ENCODE assay signal across 21 cellular contexts in the genomic region with DNA sequence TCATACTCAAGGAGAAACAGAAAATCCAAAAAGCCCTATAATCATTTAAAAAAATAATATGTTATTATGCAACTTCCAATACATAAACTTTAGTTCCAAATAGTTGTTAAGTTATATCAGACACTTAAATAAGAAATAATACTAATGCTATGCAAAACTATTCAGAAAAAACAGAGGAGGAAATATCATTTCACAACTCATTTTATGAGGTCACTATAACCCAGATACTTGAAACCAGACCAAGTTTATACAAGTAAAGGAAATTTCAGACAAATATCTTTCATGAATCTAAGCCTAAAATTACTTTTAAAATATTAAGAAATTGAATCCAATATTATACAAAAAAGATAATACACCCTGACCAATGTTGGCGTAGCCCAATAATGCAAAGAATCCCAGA.
DNase-seq lines count a peak whose midpoint lies in the region; ATAC-seq and TF ChIP-seq lines count a peak whose summit lies in the region.
"Had no signal": no experiment of that assay in that cellular context is flagged by ENCODE, and none has a peak within 500 bp of the region (broad histone marks: within the 10 kb centered on the region; RNA-seq: fewer than 3 reads in every experiment).

No MANE protein-coding gene starts in this region.

- no peak overlapping the region for H3K9ac ChIP-seq in adipocyte (ENCODE audit: low read length)

- no peak overlapping the region for H3K4me2 ChIP-seq in osteoblast (ENCODE audit: insufficient read depth, low read length)

- H3K4me1 ChIP-seq in adipocyte (ENCODE audit: control insufficient read depth, insufficient read depth, low read length) = peaks cover 25% of the 10 kb centered on the region
- H3K4me1 ChIP-seq in osteoblast (ENCODE audit: insufficient read depth, low read length) = no peaks in the 10 kb centered on the region
- H3K4me1 ChIP-seq in mucosa of descending colon (ENCODE audit: low read depth) = no peaks in the 10 kb centered on the region
- H3K4me1 ChIP-seq: Peyer's patch had no signal

- CTCF ChIA-PET in activated naive CD4-positive, alpha-beta T cell treated with anti-CD3 and anti-CD28 coated beads, Interleukin-2, amount 10 ng/mL, durations not matched to agents 7 days and 5 days (lab: Charles Lee) = no interaction called here
- CTCF ChIA-PET in activated CD4-positive, alpha-beta memory T cell treated with anti-CD3 and anti-CD28 coated beads, Interleukin-2, amount 10 ng/mL, durations not matched to agents 7 days and 5 days (lab: Charles Lee) = no interaction called here

- intact Hi-C loops in mucosa of descending colon (cut with DNase I, micrococcal nuclease) = no loop called here

- POLR2A ChIA-PET in activated CD4-positive, alpha-beta memory T cell treated with anti-CD3 and anti-CD28 coated beads, Interleukin-2, amount 10 ng/mL, durations not matched to agents 7 days and 5 days (lab: Charles Lee) = no interaction called here

- DNase-seq in AG09309 (ENCODE audit: low read depth) (peak; percentile 3), adipocyte (ENCODE audit: low read depth) (peak; percentile 68), fibroblast of gingiva (ENCODE audit: low read depth) (peak; percentile 48), osteoblast (ENCODE audit: insufficient read length, low spot score, missing footprints) (peak; percentile 38), mucosa of descending colon (no peak)
- DNase-seq in activated naive CD4-positive, alpha-beta T cell treated with anti-CD3 and anti-CD28 coated beads, Interleukin-2, amount 10 ng/mL, durations not matched to agents 7 days and 5 days = no peak
- DNase-seq in activated T-cell treated with anti-CD3 and anti-CD28 coated beads, Interleukin-2, amount 50 U/mL, for 48 hours = no peak
- no peak for DNase-seq in activated CD4-positive, alpha-beta memory T cell treated with anti-CD3 and anti-CD28 coated beads, Interleukin-2, amount 10 ng/mL, durations not matched to agents 7 days and 5 days
- DNase-seq: ACHN; AML-193; C1 segment of cervical spinal cord; CD8-positive, alpha-beta T cell; NCI-H1105; NCI-H146; NCI-H2029; NCI-H2227 treated with DMSO at 0.1 percent for 48 hours; NCI-H510A; NCI-H774; Peyer's patch had no signal

- ATAC-seq in mucosa of descending colon = no peak
- ATAC-seq: CD8-positive, alpha-beta T cell had no signal

- no peak for TF ChIP-seq CTCF in AG09309 (IDR thresholded peaks at IDR 0.05; ENCODE audit: control insufficient read depth, insufficient read depth, low read depth, low read length, missing control alignments)
- TF ChIP-seq CTCF in osteoblast (IDR thresholded peaks at IDR 0.05; ENCODE audit: extremely low read depth, low read depth, low read length) = no peak
- no peak for TF ChIP-seq CTCF in mucosa of descending colon (IDR thresholded peaks at IDR 0.05)

- no peaks in the 10 kb centered on the region for H3K9me3 Mint-ChIP-seq in activated naive CD4-positive, alpha-beta T cell treated with anti-CD3 and anti-CD28 coated beads, Interleukin-2, amount 10 ng/mL, durations not matched to agents 7 days and 5 days
- H3K9me3 Mint-ChIP-seq in activated CD4-positive, alpha-beta memory T cell treated with anti-CD3 and anti-CD28 coated beads, Interleukin-2, amount 10 ng/mL, durations not matched to agents 7 days and 5 days = no peaks in the 10 kb centered on the region
- H3K9me3 Mint-ChIP-seq: CD8-positive, alpha-beta T cell had no signal

- H3K27ac Mint-ChIP-seq in activated naive CD4-positive, alpha-beta T cell treated with anti-CD3 and anti-CD28 coated beads, Interleukin-2, amount 10 ng/mL, durations not matched to agents 7 days and 5 days = no peak overlapping the region
- H3K27ac Mint-ChIP-seq in activated CD4-positive, alpha-beta memory T cell treated with anti-CD3 and anti-CD28 coated beads, Interleukin-2, amount 10 ng/mL, durations not matched to agents 7 days and 5 days = no peak overlapping the region
- H3K27ac Mint-ChIP-seq: CD8-positive, alpha-beta T cell; IgD-negative memory B cell had no signal

- no peaks in the 10 kb centered on the region for H3K79me2 ChIP-seq in osteoblast (ENCODE audit: insufficient read depth, low read length)

- H2AFZ ChIP-seq in osteoblast (ENCODE audit: low read length) = no peak overlapping the region

- H3K27me3 ChIP-seq in adipocyte (replicated peaks; ENCODE audit: control insufficient read depth, insufficient read depth, low read length) (no peaks in the 10 kb centered on the region), osteoblast (ENCODE audit: insufficient read depth, low read length) (no peaks in the 10 kb centered on the region)
- H3K27me3 ChIP-seq: Peyer's patch had no signal

- H3K4me3 ChIP-seq in AG09309 (ENCODE audit: control insufficient read depth, low read depth, low read length) (no peak overlapping the region), adipocyte (ENCODE audit: low read length) (no peak overlapping the region), osteoblast (ENCODE audit: insufficient read depth, low read length) (no peak overlapping the region), mucosa of descending colon (no peak overlapping the region)
- H3K4me3 ChIP-seq: Peyer's patch had no signal

- no peaks in the 10 kb centered on the region for H4K20me1 ChIP-seq in osteoblast (ENCODE audit: insufficient read depth, low read length)

- no peaks in the 10 kb centered on the region for H3K4me1 Mint-ChIP-seq in activated naive CD4-positive, alpha-beta T cell treated with anti-CD3 and anti-CD28 coated beads, Interleukin-2, amount 10 ng/mL, durations not matched to agents 7 days and 5 days
- H3K4me1 Mint-ChIP-seq in activated CD4-positive, alpha-beta memory T cell treated with anti-CD3 and anti-CD28 coated beads, Interleukin-2, amount 10 ng/mL, durations not matched to agents 7 days and 5 days = no peaks in the 10 kb centered on the region
- H3K4me1 Mint-ChIP-seq: IgD-negative memory B cell had no signal

- H3K36me3 Mint-ChIP-seq in activated naive CD4-positive, alpha-beta T cell treated with anti-CD3 and anti-CD28 coated beads, Interleukin-2, amount 10 ng/mL, durations not matched to agents 7 days and 5 days = no peaks in the 10 kb centered on the region
- H3K36me3 Mint-ChIP-seq in activated CD4-positive, alpha-beta memory T cell treated with anti-CD3 and anti-CD28 coated beads, Interleukin-2, amount 10 ng/mL, durations not matched to agents 7 days and 5 days (ENCODE audit: low read depth) = no peaks in the 10 kb centered on the region
- H3K36me3 Mint-ChIP-seq: CD8-positive, alpha-beta T cell; IgD-negative memory B cell had no signal

- no peak overlapping the region for H3K27ac ChIP-seq in osteoblast (ENCODE audit: low read depth, low read length)
- H3K27ac ChIP-seq: 22Rv1, Peyer's patch had no signal

- H3K9me3 ChIP-seq in adipocyte (ENCODE audit: control insufficient read depth, low read length) (no peaks in the 10 kb centered on the region), osteoblast (ENCODE audit: low read depth, low read length) (no peaks in the 10 kb centered on the region), mucosa of descending colon (no peaks in the 10 kb centered on the region)
- H3K9me3 ChIP-seq: Peyer's patch had no signal

- H3K36me3 ChIP-seq in adipocyte (ENCODE audit: control insufficient read depth, insufficient read depth, low read length, severe bottlenecking) (no peaks in the 10 kb centered on the region), osteoblast (ENCODE audit: insufficient read depth, low read length) (no peaks in the 10 kb centered on the region), mucosa of descending colon (ENCODE audit: low read depth) (no peaks in the 10 kb centered on the region)
- H3K36me3 ChIP-seq: Peyer's patch had no signal

- no peak overlapping the region for H3K4me3 Mint-ChIP-seq in activated naive CD4-positive, alpha-beta T cell treated with anti-CD3 and anti-CD28 coated beads, Interleukin-2, amount 10 ng/mL, durations not matched to agents 7 days and 5 days
- H3K4me3 Mint-ChIP-seq in activated CD4-positive, alpha-beta memory T cell treated with anti-CD3 and anti-CD28 coated beads, Interleukin-2, amount 10 ng/mL, durations not matched to agents 7 days and 5 days = no peak overlapping the region
- H3K4me3 Mint-ChIP-seq: CD8-positive, alpha-beta T cell; IgD-negative memory B cell had no signal

- no peaks in the 10 kb centered on the region for H3K27me3 Mint-ChIP-seq in activated naive CD4-positive, alpha-beta T cell treated with anti-CD3 and anti-CD28 coated beads, Interleukin-2, amount 10 ng/mL, durations not matched to agents 7 days and 5 days
- no peaks in the 10 kb centered on the region for H3K27me3 Mint-ChIP-seq in activated CD4-positive, alpha-beta memory T cell treated with anti-CD3 and anti-CD28 coated beads, Interleukin-2, amount 10 ng/mL, durations not matched to agents 7 days and 5 days
- H3K27me3 Mint-ChIP-seq: IgD-negative memory B cell had no signal

Comparison
In these comparisons a context has a peak if more than half of its experiments do, and no peak if none do; other contexts are left out.
1. DNase-seq: peak in AG09309 (single experiment), adipocyte (single experiment), fibroblast of gingiva (single experiment) and osteoblast (single experiment); none in activated naive CD4-positive, alpha-beta T cell treated with anti-CD3 and anti-CD28 coated beads, Interleukin-2, amount 10 ng/mL, durations not matched to agents 7 days and 5 days (single experiment), mucosa of descending colon (0 of 3), activated T-cell treated with anti-CD3 and anti-CD28 coated beads, Interleukin-2, amount 50 U/mL, for 48 hours (0 of 2) and activated CD4-positive, alpha-beta memory T cell treated with anti-CD3 and anti-CD28 coated beads, Interleukin-2, amount 10 ng/mL, durations not matched to agents 7 days and 5 days (single experiment).